Comparison of ENCODE assay signal across 10 cellular contexts in the genomic region with DNA sequence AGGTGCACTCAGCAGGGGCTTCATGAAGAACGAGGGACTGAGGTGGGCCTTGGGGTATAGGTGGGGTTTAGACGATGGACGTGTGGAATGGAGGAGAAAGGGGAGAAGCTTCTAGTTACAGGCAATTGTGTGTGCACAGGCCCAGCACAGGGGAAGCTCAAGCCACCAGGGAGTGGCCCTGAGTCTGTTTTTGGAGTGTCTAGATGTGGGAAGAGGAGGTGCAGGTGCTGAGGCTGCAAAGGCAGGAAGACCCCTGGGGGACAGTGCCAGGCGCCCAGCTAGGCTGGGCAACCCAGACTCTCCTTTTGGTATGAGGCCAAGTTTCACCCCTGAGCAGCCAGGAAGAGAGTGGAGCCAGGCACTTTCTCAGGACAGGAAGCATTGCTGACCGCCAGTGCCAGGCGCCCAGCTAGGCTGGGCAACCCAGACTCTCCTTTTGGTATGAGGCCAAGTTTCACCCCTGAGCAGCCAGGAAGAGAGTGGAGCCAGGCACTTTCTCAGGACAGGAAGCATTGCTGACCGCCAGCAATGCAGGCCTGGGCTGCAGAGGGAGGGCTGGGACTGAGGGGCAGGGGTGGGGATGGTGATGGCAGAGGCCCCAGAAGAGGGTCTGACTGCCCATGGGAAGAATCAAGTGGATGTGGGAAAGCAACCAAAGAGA. TPM values are rescaled to one million over a fixed set of nuclear protein-coding genes. Genes with fewer than 3 reads are reported as not detected.
A peak's percentile ranks its signal among the peaks of the same experiment; 100 is the strongest.
DNase-seq lines count a peak whose midpoint lies in the region; FAIRE-seq and TF ChIP-seq lines count a peak whose summit lies in the region.
"Not testable (repeated sequence)": the region's sequence is repeated elsewhere in the genome, so short reads cannot be mapped to it uniquely, and the experiment has no call there.
"Had no signal": no experiment of that assay in that cellular context is flagged by ENCODE, and none has a peak within 500 bp of the region (broad histone marks: within the 10 kb centered on the region; RNA-seq: fewer than 3 reads in every experiment).

No MANE protein-coding gene starts in this region.

- H3K79me2 ChIP-seq in H1 (ENCODE audit: control insufficient read depth in 1 of 2, insufficient read depth in 2 of 2, low read length in 2 of 2); neural progenitor cell (ENCODE audit: low read depth): not testable (repeated sequence)

- not testable (repeated sequence) for H2BK5ac ChIP-seq in H1 (ENCODE audit: low read depth, low read length)

- H3K4ac ChIP-seq in H1 (replicated peaks; ENCODE audit: insufficient read length, low read depth, low read length) = not testable (repeated sequence)

- H4K8ac ChIP-seq in H1 (ENCODE audit: extremely low read depth, insufficient read depth, low read length) = peak overlapping the region; percentile 51; the same call in 1 of the 2 replicates

- H3F3A ChIP-seq in neural progenitor cell (ENCODE audit: low read depth) = not testable (repeated sequence)

- not testable (repeated sequence) for H4K20me1 ChIP-seq in H1 (replicated peaks in 1 of 2; ENCODE audit: control insufficient read depth in 1 of 2, insufficient read depth in 2 of 2, low read length in 2 of 2); neural progenitor cell (ENCODE audit: low read depth)

- DNase-seq in D341Med (ENCODE audit: low spot score) (peak; percentile 6), NCI-H69 (lab: John Stamatoyannopoulos, UW) (peak; percentile 20), kidney tubule cell (ENCODE audit: low spot score) (peak; percentile 10)
- DNase-seq in activated T-helper 1 cell treated with anti-CD3 and anti-CD28 coated beads, Interleukin-12 subunit alpha, Interleukin-12 subunit beta, Interleukin-2, Interleukin-4 antibody, amounts not matched to agents 30 ng/mL and 10 ng/mL and 1 ng/mL, durations not matched to agents 14 hours and 24 hours and 36 hours (ENCODE audit: low spot score); H1 (ENCODE audit: low read depth in 1 of 2, low spot score in 2 of 2); neural progenitor cell (ENCODE audit: low spot score): not testable (repeated sequence)
- DNase-seq in stimulated activated CD8-positive, alpha-beta memory T cell treated with anti-CD3 and anti-CD28 coated beads, Interleukin-4, amount 100 ng/mL, for 48 hours = peak; percentile 1

- not testable (repeated sequence) for H3K4me3 ChIP-seq in H1 (ENCODE audit: extremely low read depth in 1 of 4, insufficient read depth in 2 of 4, low read depth in 3 of 4, low read length in 4 of 4); neural progenitor cell

- TF ChIP-seq EP300 in H1 (IDR thresholded peaks at IDR 0.05; ENCODE audit: borderline replicate concordance in 1 of 2, low read depth in 2 of 2, low read length in 2 of 2) = not testable (repeated sequence)

- not testable (repeated sequence) for H3K4me1 ChIP-seq in H1 (replicated peaks in 1 of 4; ENCODE audit: control insufficient read depth in 3 of 4, insufficient read depth in 4 of 4, low read length in 3 of 4); neural progenitor cell

- not testable (repeated sequence) for H3K4me2 ChIP-seq in H1 (ENCODE audit: insufficient read depth in 1 of 2, low read depth in 2 of 2, low read length in 2 of 2); neural progenitor cell

- H3K27ac ChIP-seq in H1 (ENCODE audit: low read depth, low read length); neural progenitor cell: not testable (repeated sequence)

- WGBS in H1 (ENCODE audit: extremely low coverage in 1 of 2, insufficient coverage in 1 of 2, insufficient read length in 1 of 2, insufficient replicate concordance in 2 of 2, low coverage in 1 of 2, low lambda C conversion rate in 2 of 2, missing lambda C conversion rate in 1 of 2), 2 experiments = 86% methylated on average over 5 of the region's 7 CpGs; no CpG with 5 or more reads in 1 of the 2 experiments

- not testable (repeated sequence) for H3K23ac ChIP-seq in H1 (ENCODE audit: insufficient read length)

- H3K4me1 Mint-ChIP-seq in activated T-helper 1 cell treated with anti-CD3 and anti-CD28 coated beads, Interleukin-12 subunit alpha, Interleukin-12 subunit beta, Interleukin-2, Interleukin-4 antibody, amounts not matched to agents 30 ng/mL and 10 ng/mL and 1 ng/mL, durations not matched to agents 14 hours and 24 hours and 36 hours (ENCODE audit: low read depth); neural progenitor cell: not testable (repeated sequence)

- not testable (repeated sequence) for H2AFZ ChIP-seq in H1 (ENCODE audit: low read length); neural progenitor cell (replicated peaks)

- not testable (repeated sequence) for H3K56ac ChIP-seq in H1 (replicated peaks; ENCODE audit: insufficient read length, low read depth, low read length)

- not testable (repeated sequence) for H3K18ac ChIP-seq in H1 (ENCODE audit: extremely low read depth, low read length)

- not testable (repeated sequence) for TF ChIP-seq POLR2A in H1 (IDR thresholded peaks at IDR 0.05; ENCODE audit: control extremely low read depth in 1 of 2, low read depth in 2 of 2, low read length in 2 of 2)

- not testable (repeated sequence) for H3K36me3 Mint-ChIP-seq in activated T-helper 1 cell treated with anti-CD3 and anti-CD28 coated beads, Interleukin-12 subunit alpha, Interleukin-12 subunit beta, Interleukin-2, Interleukin-4 antibody, amounts not matched to agents 30 ng/mL and 10 ng/mL and 1 ng/mL, durations not matched to agents 14 hours and 24 hours and 36 hours (ENCODE audit: low read depth); neural progenitor cell

- H3K27me3 ChIP-seq in H1 (replicated peaks in 1 of 4; ENCODE audit: control insufficient read depth in 3 of 4, extremely low read depth in 1 of 4, insufficient read depth in 3 of 4, low read length in 3 of 4); neural progenitor cell: not testable (repeated sequence)

- H3K27me3 Mint-ChIP-seq in activated T-helper 1 cell treated with anti-CD3 and anti-CD28 coated beads, Interleukin-12 subunit alpha, Interleukin-12 subunit beta, Interleukin-2, Interleukin-4 antibody, amounts not matched to agents 30 ng/mL and 10 ng/mL and 1 ng/mL, durations not matched to agents 14 hours and 24 hours and 36 hours (ENCODE audit: insufficient read depth) = peaks cover 12% of the 10 kb centered on the region
- H3K27me3 Mint-ChIP-seq in neural progenitor cell (ENCODE audit: insufficient read depth, low read depth) = peaks cover 11% of the 10 kb centered on the region

- intact Hi-C loops in activated T-helper 1 cell treated with anti-CD3 and anti-CD28 coated beads, Interleukin-12 subunit alpha, Interleukin-12 subunit beta, Interleukin-2, Interleukin-4 antibody, amounts not matched to agents 30 ng/mL and 10 ng/mL and 1 ng/mL, durations not matched to agents 14 hours and 24 hours and 36 hours (cut with micrococcal nuclease) = not testable (repeated sequence)

- not testable (repeated sequence) for H3K14ac ChIP-seq in H1 (ENCODE audit: insufficient read length)

- H2AK5ac ChIP-seq in H1 (ENCODE audit: low read depth, low read length) = not testable (repeated sequence)

- CTCF ChIA-PET in H1 (lab: Charles Lee; ENCODE audit: partially characterized antibody) = interaction anchor here (0.6 to 1.2 kb wide), 2 partner anchors 28 to 32 kb away, joined by 3 to 4 read pairs; no protein-coding TSS in a partner anchor

- TF ChIP-seq RAD21 in H1 (IDR thresholded peaks at IDR 0.05 in 1 of 2, conservative IDR thresholded peaks at IDR 0.05 in 1 of 2; ENCODE audit: low read depth in 2 of 2, low read length in 2 of 2) = not testable (repeated sequence)

- H4K91ac ChIP-seq in H1 (replicated peaks; ENCODE audit: insufficient read length, low read length) = not testable (repeated sequence)

- FAIRE-seq in H1 (lab: Jason Lieb, UNC) = not testable (repeated sequence)

- not testable (repeated sequence) for H2BK15ac ChIP-seq in H1 (ENCODE audit: low read length)

- not testable (repeated sequence) for H3K23me2 ChIP-seq in H1 (ENCODE audit: low read depth, low read length)

- H3K36me3 ChIP-seq in H1 (ENCODE audit: control insufficient read depth in 2 of 4, insufficient read depth in 4 of 4, low read length in 3 of 4); neural progenitor cell: not testable (repeated sequence)

- H3K9ac ChIP-seq in H1 (replicated peaks in 1 of 4; ENCODE audit: extremely low read depth in 1 of 4, low read depth in 3 of 4, low read length in 3 of 4); neural progenitor cell: not testable (repeated sequence)

- H3K79me1 ChIP-seq in H1 (ENCODE audit: low read depth, low read length) = not testable (repeated sequence)

- POLR2A ChIA-PET in H1 (lab: Charles Lee; ENCODE audit: partially characterized antibody) = not testable (repeated sequence)

- H3K9me3 ChIP-seq in H1 (ENCODE audit: insufficient read depth in 2 of 2, low read depth in 1 of 2, low read length in 1 of 2); neural progenitor cell (ENCODE audit: low read depth): not testable (repeated sequence)

- not testable (repeated sequence) for H3K4me3 Mint-ChIP-seq in activated T-helper 1 cell treated with anti-CD3 and anti-CD28 coated beads, Interleukin-12 subunit alpha, Interleukin-12 subunit beta, Interleukin-2, Interleukin-4 antibody, amounts not matched to agents 30 ng/mL and 10 ng/mL and 1 ng/mL, durations not matched to agents 14 hours and 24 hours and 36 hours; neural progenitor cell

- H3K27ac Mint-ChIP-seq in activated T-helper 1 cell treated with anti-CD3 and anti-CD28 coated beads, Interleukin-12 subunit alpha, Interleukin-12 subunit beta, Interleukin-2, Interleukin-4 antibody, amounts not matched to agents 30 ng/mL and 10 ng/mL and 1 ng/mL, durations not matched to agents 14 hours and 24 hours and 36 hours = peak overlapping the region; percentile 18
- peak overlapping the region; percentile 89 for H3K27ac Mint-ChIP-seq in neural progenitor cell

- not testable (repeated sequence) for TF ChIP-seq CTCF in H1 (IDR thresholded peaks at IDR 0.05; ENCODE audit: control extremely low read depth in 1 of 3, insufficient read depth in 1 of 3, low read depth in 1 of 3, low read length in 3 of 3); neural progenitor cell (IDR thresholded peaks at IDR 0.05)

- not testable (repeated sequence) for H2BK120ac ChIP-seq in H1 (replicated peaks; ENCODE audit: low read depth, low read length)

- H3K9me3 Mint-ChIP-seq in activated T-helper 1 cell treated with anti-CD3 and anti-CD28 coated beads, Interleukin-12 subunit alpha, Interleukin-12 subunit beta, Interleukin-2, Interleukin-4 antibody, amounts not matched to agents 30 ng/mL and 10 ng/mL and 1 ng/mL, durations not matched to agents 14 hours and 24 hours and 36 hours; neural progenitor cell: not testable (repeated sequence)

- not testable (repeated sequence) for H4K5ac ChIP-seq in H1 (ENCODE audit: insufficient read length, low read depth, low read length)

- not testable (repeated sequence) for H2BK12ac ChIP-seq in H1 (ENCODE audit: low read depth, low read length)

- H2BK20ac ChIP-seq in H1 (ENCODE audit: low read length) = not testable (repeated sequence)

RNA-seq across cellular contexts. Expression of a gene that starts 31.4 kb away (rescaled TPM):
- total RNA-seq in activated T-helper 1 cell treated with anti-CD3 and anti-CD28 coated beads, Interleukin-12 subunit alpha, Interleukin-12 subunit beta, Interleukin-2, Interleukin-4 antibody, amounts not matched to agents 30 ng/mL and 10 ng/mL and 1 ng/mL, durations not matched to agents 14 hours and 24 hours and 36 hours = 0.12 and 0.21 TPM in 2 replicates
- 6.5 and 6.6 TPM in 2 replicates for total RNA-seq in H1 (2021; fragmentation: NEBNext Ultra II Directional; extraction: Animal tissue kit (Norgen Biotek cat#: 25700))
- polyA plus RNA-seq in H1 (2011; rRNA removed) = 5.8 and 8.3 TPM in 2 replicates
- polyA plus RNA-seq in H1 (2011; cell fraction: cytosol; rRNA removed) = 6.6 TPM
- 14.4 TPM for polyA plus RNA-seq in H1 (2011; cell fraction: nucleus; rRNA removed)
- 3.3 to 6.4 TPM (median 5.3 TPM) in 4 replicates for polyA plus RNA-seq in H1 (2012, experiment 1 of 2)
- polyA plus RNA-seq in H1 (2012, experiment 2 of 2) = 4.8 TPM
- 3.7 TPM for polyA plus RNA-seq in H1 (2013, experiment 1 of 2)
- 4.0 TPM for polyA plus RNA-seq in H1 (2013, experiment 2 of 2)
- polyA minus RNA-seq in H1 (2011; rRNA and poly(A)+ RNA removed) = 4.4 and 4.9 TPM in 2 replicates
- polyA minus RNA-seq in H1 (2011; cell fraction: cytosol; rRNA and poly(A)+ RNA removed) = 6.7 TPM
- polyA minus RNA-seq in H1 (2011; cell fraction: nucleus; rRNA and poly(A)+ RNA removed) = 6.8 TPM
- 3.0 and 10.5 TPM in 2 replicates for total RNA-seq in neural progenitor cell (ENCODE audit: low replicate concordance)
- total RNA-seq: H4 had no signal
- polyA plus RNA-seq: CD8-positive, alpha-beta memory T cell had no signal

RNA-seq across cellular contexts. Expression of a gene that starts 50.3 kb away (rescaled TPM):
- 18.4 and 18.7 TPM in 2 replicates for total RNA-seq in activated T-helper 1 cell treated with anti-CD3 and anti-CD28 coated beads, Interleukin-12 subunit alpha, Interleukin-12 subunit beta, Interleukin-2, Interleukin-4 antibody, amounts not matched to agents 30 ng/mL and 10 ng/mL and 1 ng/mL, durations not matched to agents 14 hours and 24 hours and 36 hours
- 0.63 and 1.0 TPM in 2 replicates for total RNA-seq in H1 (2021; fragmentation: NEBNext Ultra II Directional; extraction: Animal tissue kit (Norgen Biotek cat#: 25700))
- 0.26 and 0.69 TPM in 2 replicates for polyA plus RNA-seq in H1 (2011; rRNA removed)
- 0.44 TPM for polyA plus RNA-seq in H1 (2011; cell fraction: cytosol; rRNA removed)
- polyA plus RNA-seq in H1 (2011; cell fraction: nucleus; rRNA removed) = 2.2 TPM
- 0.28 to 0.81 TPM (median 0.46 TPM) in 4 replicates for polyA plus RNA-seq in H1 (2012, experiment 1 of 2)
- 0.46 TPM for polyA plus RNA-seq in H1 (2012, experiment 2 of 2)
- polyA plus RNA-seq in H1 (2013, experiment 1 of 2) = 0.51 TPM
- 0.42 TPM for polyA plus RNA-seq in H1 (2013, experiment 2 of 2)
- 0.10 and 0.66 TPM in 2 replicates for polyA minus RNA-seq in H1 (2011; rRNA and poly(A)+ RNA removed)
- 1.3 TPM for polyA minus RNA-seq in H1 (2011; cell fraction: cytosol; rRNA and poly(A)+ RNA removed)
- polyA minus RNA-seq in H1 (2011; cell fraction: nucleus; rRNA and poly(A)+ RNA removed) = 0.80 TPM
- not detected in 2 replicates for total RNA-seq in neural progenitor cell (ENCODE audit: low replicate concordance)
- total RNA-seq: Caco-2, H4 had no signal

RNA-seq across cellular contexts. Expression of a gene that starts 53.3 kb away (rescaled TPM):
- 2.0 and 2.9 TPM in 2 replicates for total RNA-seq in activated T-helper 1 cell treated with anti-CD3 and anti-CD28 coated beads, Interleukin-12 subunit alpha, Interleukin-12 subunit beta, Interleukin-2, Interleukin-4 antibody, amounts not matched to agents 30 ng/mL and 10 ng/mL and 1 ng/mL, durations not matched to agents 14 hours and 24 hours and 36 hours
- total RNA-seq in H1 (2021; fragmentation: NEBNext Ultra II Directional; extraction: Animal tissue kit (Norgen Biotek cat#: 25700)) = 0.60 and 0.75 TPM in 2 replicates
- polyA plus RNA-seq in H1 (2011; rRNA removed) = 1.4 and 2.2 TPM in 2 replicates
- polyA plus RNA-seq in H1 (2011; cell fraction: cytosol; rRNA removed) = 1.4 TPM
- 2.5 TPM for polyA plus RNA-seq in H1 (2011; cell fraction: nucleus; rRNA removed)
- polyA plus RNA-seq in H1 (2012, experiment 1 of 2) = 0.28 to 1.2 TPM (median 0.73 TPM) in 4 replicates
- 0.54 TPM for polyA plus RNA-seq in H1 (2012, experiment 2 of 2)
- polyA plus RNA-seq in H1 (2013, experiment 1 of 2) = 0.67 TPM
- polyA plus RNA-seq in H1 (2013, experiment 2 of 2) = 0.46 TPM
- 1.2 and 1.6 TPM in 2 replicates for polyA minus RNA-seq in H1 (2011; rRNA and poly(A)+ RNA removed)
- 1.8 TPM for polyA minus RNA-seq in H1 (2011; cell fraction: cytosol; rRNA and poly(A)+ RNA removed)
- polyA minus RNA-seq in H1 (2011; cell fraction: nucleus; rRNA and poly(A)+ RNA removed) = 1.8 TPM
- total RNA-seq in neural progenitor cell (ENCODE audit: low replicate concordance) = not detected in 2 replicates
- total RNA-seq: H4 had no signal
